In genomic region chr6:111113731-111114438, GRCh38 we compare ENCODE assay signal across 10 cellular contexts. TPM values are rescaled to one million over a fixed set of nuclear protein-coding genes. Genes with fewer than 3 reads are reported as not detected.
DNase-seq lines count a peak whose midpoint lies in the region; ATAC-seq, FAIRE-seq and TF ChIP-seq lines count a peak whose summit lies in the region.
"Had no signal": no experiment of that assay in that cellular context is flagged by ENCODE, and none has a peak within 500 bp of the region (broad histone marks: within the 10 kb centered on the region; RNA-seq: fewer than 3 reads in every experiment).

No MANE protein-coding gene starts in this region.

- H3K4me1 ChIP-seq in colonic mucosa (no peaks in the 10 kb centered on the region), small intestine (ENCODE audit: control insufficient read depth in 2 of 2, insufficient read depth in 1 of 2, low read depth in 1 of 2, low read length in 1 of 2) (no peaks in the 10 kb centered on the region)
- H3K4me1 ChIP-seq: tibial artery had no signal

- peak overlapping the region; percentile 89 for H3K27ac Mint-ChIP-seq in chondrocyte (ENCODE audit: unreplicated experiment)

- H3K4me3 Mint-ChIP-seq in chondrocyte (ENCODE audit: unreplicated experiment), result peak overlapping the region; percentile 17

- H3K9me3 Mint-ChIP-seq in chondrocyte (ENCODE audit: low read depth), result no peaks in the 10 kb centered on the region

- in situ Hi-C loops in SK-MEL-5 (cut with HindIII; ENCODE audit: low pct_unique_long_range_greater_than_20kb, low sequenced_read_pairs), result no loop called here

- no peak overlapping the region for H3K27ac ChIP-seq in colonic mucosa
- peak overlapping the region in 1 of 2 donors; percentile 11 for H3K27ac ChIP-seq in small intestine (ENCODE audit: low read depth in 1 of 2, low read length in 1 of 2)
- H3K27ac ChIP-seq: tibial artery had no signal

- no peaks in the 10 kb centered on the region for H3K36me3 Mint-ChIP-seq in chondrocyte (ENCODE audit: low read depth)

- WGBS in small intestine, 3 donors, result 24 to 32% (median 30%) methylated on average over 6 of the region's 6 CpGs

- no peak overlapping the region for H3K9ac ChIP-seq in colonic mucosa (ENCODE audit: low read depth in 2 of 2, low read length in 2 of 2)

- H3K4me3 ChIP-seq in GM12865 (ENCODE audit: low read depth, low read length) (no peak overlapping the region), colonic mucosa (no peak overlapping the region), small intestine (ENCODE audit: low read depth in 1 of 2, low read length in 2 of 2) (no peak overlapping the region)
- H3K4me3 ChIP-seq: dorsolateral prefrontal cortex, tibial artery had no signal

- no peak for FAIRE-seq in urothelium cell line (lab: Jason Lieb, UNC)
- FAIRE-seq in small intestine (lab: Jason Lieb, UNC), result no peak

- peaks cover 9% of the 10 kb centered on the region for H3K4me1 Mint-ChIP-seq in chondrocyte (ENCODE audit: low read depth)

- H3K27me3 ChIP-seq in colonic mucosa (no peaks in the 10 kb centered on the region), small intestine (ENCODE audit: control insufficient read depth in 2 of 2, insufficient read depth in 2 of 2, low read length in 2 of 2) (no peaks in the 10 kb centered on the region)
- H3K27me3 ChIP-seq: dorsolateral prefrontal cortex, tibial artery had no signal

- H3K9me3 ChIP-seq in colonic mucosa (no peaks in the 10 kb centered on the region), small intestine (ENCODE audit: control insufficient read depth, low read depth) (no peaks in the 10 kb centered on the region)
- H3K9me3 ChIP-seq: tibial artery had no signal

- TF ChIP-seq CTCF in GM12865 (IDR thresholded peaks at IDR 0.05; ENCODE audit: insufficient read depth, low read depth, low read length, missing control alignments), result no peak
- no peak for TF ChIP-seq CTCF in chondrocyte (IDR thresholded peaks at IDR 0.05)
- TF ChIP-seq CTCF in colonic mucosa (IDR thresholded peaks at IDR 0.05), result no peak

- ATAC-seq in HG03159 (IDR thresholded peaks at IDR 0.05; ENCODE audit: unreplicated experiment), result no peak

- intact Hi-C loops in colonic mucosa (cut with DNase I), result no loop called here

- H3K36me3 ChIP-seq in colonic mucosa, result no peaks in the 10 kb centered on the region
- H3K36me3 ChIP-seq in small intestine (ENCODE audit: control insufficient read depth in 2 of 2, insufficient read depth in 2 of 2, low read length in 2 of 2), result no peaks in the 10 kb centered on the region
- H3K36me3 ChIP-seq: tibial artery had no signal

- peaks cover 7% of the 10 kb centered on the region for H3K27me3 Mint-ChIP-seq in chondrocyte (ENCODE audit: low read depth)

- DNase-seq in GM12865 (ENCODE audit: low read depth), result peak; percentile 13
- DNase-seq in SK-MEL-5 (ENCODE audit: low read depth, low spot score), result peak; percentile 82
- DNase-seq in chondrocyte (ENCODE audit: low spot score), result no peak
- DNase-seq in myocyte (ENCODE audit: low read depth), result peak; percentile 54
- DNase-seq in urothelium cell line (ENCODE audit: low spot score), result peak; percentile 27
- no peak for DNase-seq in colonic mucosa
- no peak for DNase-seq in small intestine

RNA-seq across cellular contexts. Expression of gene SLC16A10, which starts 26.6 kb away (rescaled TPM):
- 5.9 and 7.3 TPM in 2 replicates for total RNA-seq in SK-MEL-5 (2014; rRNA removed; shearing (Covaris generic))
- polyA plus RNA-seq in SK-MEL-5 (2015; cell fraction: cytosol; rRNA removed), result 5.7 and 6.8 TPM in 2 replicates
- polyA plus RNA-seq in SK-MEL-5 (2015; cell fraction: nucleus; rRNA removed), result 1.4 and 1.8 TPM in 2 replicates
- 0.02 TPM in 1 of 3 replicates, not detected in the others for total RNA-seq in chondrocyte
- total RNA-seq in myocyte, result 1.9 and 5.7 TPM in 2 replicates
- polyA plus RNA-seq in myocyte (2012), result 0.25 TPM
- total RNA-seq in colonic mucosa, result 1 to 10 TPM; 6.0 to 7.3 TPM
- 1 to 10 TPM in 2 of 3 donors, under 1 TPM in 1; 0.81 to 4.6 (median 4.0) TPM for polyA plus RNA-seq in small intestine

Comparison
In these comparisons a context has a peak if more than half of its experiments do, and no peak if none do; other contexts are left out.
1. DNase-seq: peak in GM12865 (single experiment), SK-MEL-5 (single experiment), myocyte (single experiment) and urothelium cell line (single experiment); none in chondrocyte (single experiment), colonic mucosa (single experiment) and small intestine (single experiment).